ENCODE assay signal across 19 cellular contexts in genomic region chr14:100609331-100609870, GRCh38.
"Had no signal": no experiment of that assay in that cellular context is flagged by ENCODE, and none has a peak within 500 bp of the region (broad histone marks: within the 10 kb centered on the region; RNA-seq: fewer than 3 reads in every experiment).

No MANE protein-coding gene starts in this region.

- H3K4me1 ChIP-seq: ascending aorta, breast epithelium, thyroid gland had no signal

- H3K36me3 ChIP-seq: ascending aorta, breast epithelium, thyroid gland had no signal

- H3K27me3 ChIP-seq: ascending aorta, breast epithelium, thyroid gland had no signal

- H3K36me3 Mint-ChIP-seq: activated CD8-positive, alpha-beta memory T cell treated with anti-CD3 and anti-CD28 coated beads, Interleukin-2, amount 10 ng/mL, durations not matched to agents 7 days and 5 days; naive thymus-derived CD4-positive, alpha-beta T cell had no signal

- H3K9me3 Mint-ChIP-seq: activated naive CD8-positive, alpha-beta T cell treated with anti-CD3 and anti-CD28 coated beads, Interleukin-2, amount 50 U/mL, for 24 hours; activated T-cell treated with anti-CD3 and anti-CD28 coated beads, Interleukin-2, amount 50 U/mL, for 4 hours; effector memory CD8-positive, alpha-beta T cell had no signal

- ATAC-seq: activated CD8-positive, alpha-beta memory T cell treated with anti-CD3 and anti-CD28 coated beads, Interleukin-2, amount 10 ng/mL, durations not matched to agents 7 days and 5 days; activated naive CD8-positive, alpha-beta T cell treated with anti-CD3 and anti-CD28 coated beads, Interleukin-2, amount 50 U/mL, for 24 hours; activated T-cell treated with anti-CD3 and anti-CD28 coated beads, Interleukin-2, amount 50 U/mL, for 4 hours; effector memory CD8-positive, alpha-beta T cell; mucosa of descending colon; naive thymus-derived CD4-positive, alpha-beta T cell had no signal

- H3K4me3 ChIP-seq: ascending aorta, breast epithelium, mucosa of descending colon, thyroid gland had no signal

- H3K27ac ChIP-seq: ascending aorta, breast epithelium, epithelial cell of prostate, thyroid gland, VCaP had no signal

- H3K4me3 Mint-ChIP-seq: activated CD8-positive, alpha-beta memory T cell treated with anti-CD3 and anti-CD28 coated beads, Interleukin-2, amount 10 ng/mL, durations not matched to agents 7 days and 5 days; activated naive CD8-positive, alpha-beta T cell treated with anti-CD3 and anti-CD28 coated beads, Interleukin-2, amount 50 U/mL, for 24 hours; activated T-cell treated with anti-CD3 and anti-CD28 coated beads, Interleukin-2, amount 50 U/mL, for 4 hours; effector memory CD8-positive, alpha-beta T cell; naive thymus-derived CD4-positive, alpha-beta T cell had no signal

- H3K27ac Mint-ChIP-seq: activated CD8-positive, alpha-beta memory T cell treated with anti-CD3 and anti-CD28 coated beads, Interleukin-2, amount 10 ng/mL, durations not matched to agents 7 days and 5 days; activated naive CD8-positive, alpha-beta T cell treated with anti-CD3 and anti-CD28 coated beads, Interleukin-2, amount 50 U/mL, for 24 hours; effector memory CD8-positive, alpha-beta T cell; naive thymus-derived CD4-positive, alpha-beta T cell had no signal

- H3K9me3 ChIP-seq: ascending aorta, breast epithelium, mucosa of descending colon, thyroid gland had no signal

- H3K27me3 Mint-ChIP-seq: activated CD8-positive, alpha-beta memory T cell treated with anti-CD3 and anti-CD28 coated beads, Interleukin-2, amount 10 ng/mL, durations not matched to agents 7 days and 5 days had no signal

- DNase-seq: activated CD4-positive, alpha-beta T cell treated with anti-CD3 and anti-CD28 coated beads, Interleukin-2, amount 50 U/mL, for 48 hours; activated CD8-positive, alpha-beta memory T cell treated with anti-CD3 and anti-CD28 coated beads, Interleukin-2, amount 10 ng/mL, durations not matched to agents 7 days and 5 days; activated naive CD4-positive, alpha-beta T cell treated with Interleukin-2 at 50 U/mL for 16 hours; activated naive CD8-positive, alpha-beta T cell treated with anti-CD3 and anti-CD28 coated beads, Interleukin-2, amount 50 U/mL, for 24 hours; activated T-cell treated with anti-CD3 and anti-CD28 coated beads, Interleukin-2, amount 50 U/mL, for 4 hours; cerebellar nuclear complex; dermis blood vessel endothelial cell; effector memory CD8-positive, alpha-beta T cell; foreskin melanocyte; mammary epithelial cell; naive thymus-derived CD4-positive, alpha-beta T cell; stimulated activated CD4-positive, alpha-beta T cell treated with anti-CD3 and anti-CD28 coated beads, Interleukin-12 subunit alpha, Interleukin-12 subunit beta, amount 100 ng/mL, for 4 hours; stimulated activated CD4-positive, alpha-beta T cell treated with anti-CD3 and anti-CD28 coated beads, Interleukin-2, amount 100 ng/mL, for 24 hours; thyroid gland had no signal

- H3K4me1 Mint-ChIP-seq: activated CD8-positive, alpha-beta memory T cell treated with anti-CD3 and anti-CD28 coated beads, Interleukin-2, amount 10 ng/mL, durations not matched to agents 7 days and 5 days; activated naive CD8-positive, alpha-beta T cell treated with anti-CD3 and anti-CD28 coated beads, Interleukin-2, amount 50 U/mL, for 24 hours had no signal
